In genomic region chrX:29581223-29581622, GRCh38 we compare ENCODE assay signal across 21 cellular contexts.
DNase-seq lines count a peak whose midpoint lies in the region; ATAC-seq, FAIRE-seq and TF ChIP-seq lines count a peak whose summit lies in the region.
"Had no signal": no experiment of that assay in that cellular context is flagged by ENCODE, and none has a peak within 500 bp of the region (broad histone marks: within the 10 kb centered on the region; RNA-seq: fewer than 3 reads in every experiment).

No MANE protein-coding gene starts in this region.

- no peaks in the 10 kb centered on the region for H3K4me1 Mint-ChIP-seq in astrocyte (ENCODE audit: low read depth, unreplicated experiment)
- H3K4me1 Mint-ChIP-seq in progenitor cell of endocrine pancreas (ENCODE audit: low read depth) = peaks cover 6% of the 10 kb centered on the region
- H3K4me1 Mint-ChIP-seq: CD4-positive, alpha-beta memory T cell had no signal

- no peak overlapping the region for H3K27ac Mint-ChIP-seq in astrocyte (ENCODE audit: unreplicated experiment)
- H3K27ac Mint-ChIP-seq in progenitor cell of endocrine pancreas = no peak overlapping the region
- H3K27ac Mint-ChIP-seq: CD4-positive, alpha-beta memory T cell; HFFc6 had no signal

- no peak for TF ChIP-seq CTCF in right atrium auricular region (IDR thresholded peaks at IDR 0.05)
- no peak for TF ChIP-seq CTCF in astrocyte (IDR thresholded peaks at IDR 0.05; ENCODE audit: insufficient read depth, low read depth, low read length)
- no peak for TF ChIP-seq CTCF in endothelial cell of umbilical vein (IDR thresholded peaks at IDR 0.05; ENCODE audit: extremely low read depth in 1 of 2, insufficient read depth in 1 of 2, low read depth in 1 of 2, low read length in 2 of 2)
- TF ChIP-seq CTCF in progenitor cell of endocrine pancreas (IDR thresholded peaks at IDR 0.05; ENCODE audit: unreplicated experiment) = no peak
- no peak for TF ChIP-seq CTCF in A673 (conservative IDR thresholded peaks at IDR 0.05; ENCODE audit: low read depth, low read length)

- no peaks in the 10 kb centered on the region for H3K4me1 ChIP-seq in right atrium auricular region
- H3K4me1 ChIP-seq in astrocyte (ENCODE audit: insufficient read depth, low read length) = no peaks in the 10 kb centered on the region
- H3K4me1 ChIP-seq in endothelial cell of umbilical vein (ENCODE audit: control insufficient read depth, extremely low read depth, insufficient read depth, low read length) = no peaks in the 10 kb centered on the region
- H3K4me1 ChIP-seq in A673 (ENCODE audit: insufficient read depth, low read length, poor library complexity, severe bottlenecking) = no peaks in the 10 kb centered on the region
- H3K4me1 ChIP-seq: A549, HAP-1 had no signal

- BruUV-seq in endothelial cell of umbilical vein (replicated peaks; lab: Mats Ljungman, UMichigan) (no TSS peak), A673 (replicated peaks; lab: Mats Ljungman, UMichigan) (no TSS peak)

- no peaks in the 10 kb centered on the region for H3K9me1 ChIP-seq in endothelial cell of umbilical vein (replicated peaks; ENCODE audit: control insufficient read depth, extremely low read depth, insufficient read depth, low read length)

- H3K36me3 Mint-ChIP-seq in astrocyte (ENCODE audit: low read depth, unreplicated experiment) (no peaks in the 10 kb centered on the region), progenitor cell of endocrine pancreas (ENCODE audit: insufficient read depth) (no peaks in the 10 kb centered on the region)
- H3K36me3 Mint-ChIP-seq: CD4-positive, alpha-beta memory T cell had no signal

- no peaks in the 10 kb centered on the region for H3K79me2 ChIP-seq in astrocyte (ENCODE audit: insufficient read depth, low read length)
- no peaks in the 10 kb centered on the region for H3K79me2 ChIP-seq in endothelial cell of umbilical vein (ENCODE audit: control insufficient read depth, insufficient read depth, low read length)

- no peaks in the 10 kb centered on the region for H3K9me3 ChIP-seq in right atrium auricular region
- no peaks in the 10 kb centered on the region for H3K9me3 ChIP-seq in astrocyte (ENCODE audit: insufficient read depth, low read depth, low read length)
- no peaks in the 10 kb centered on the region for H3K9me3 ChIP-seq in endothelial cell of umbilical vein (replicated peaks; ENCODE audit: control insufficient read depth, insufficient read depth, low read length)
- H3K9me3 ChIP-seq in A673 (ENCODE audit: low read depth, low read length, poor library complexity, severe bottlenecking) = no peaks in the 10 kb centered on the region
- H3K9me3 ChIP-seq: A549, HAP-1 had no signal

- H3K4me3 Mint-ChIP-seq in astrocyte (ENCODE audit: unreplicated experiment) (no peak overlapping the region), progenitor cell of endocrine pancreas (ENCODE audit: low read depth) (no peak overlapping the region)
- H3K4me3 Mint-ChIP-seq: CD4-positive, alpha-beta memory T cell; HFFc6 had no signal

- no peak for TF ChIP-seq POLR2A in endothelial cell of umbilical vein (IDR thresholded peaks at IDR 0.05; ENCODE audit: low read depth, low read length)

- CTCF ChIA-PET in endothelial cell of umbilical vein (lab: Charles Lee) = interaction anchor here (1.3 kb wide), 1 partner anchor 31 kb away, joined by 3 read pairs; no protein-coding TSS in a partner anchor
- CTCF ChIA-PET in A673 (lab: Charles Lee) = no interaction called here

- no peaks in the 10 kb centered on the region for H3K9me3 Mint-ChIP-seq in astrocyte (ENCODE audit: unreplicated experiment)
- peaks cover 10% of the 10 kb centered on the region for H3K9me3 Mint-ChIP-seq in progenitor cell of endocrine pancreas (ENCODE audit: low read depth)
- H3K9me3 Mint-ChIP-seq: HFFc6 had no signal

- POLR2A ChIA-PET in endothelial cell of umbilical vein (lab: Charles Lee) = no interaction called here
- POLR2A ChIA-PET in A673 (lab: Charles Lee; ENCODE audit: low non-redundant PET) = no interaction called here

- dilution Hi-C loops in endothelial cell of umbilical vein (cut with MboI; ENCODE audit: extremely low pct_ligation_motif_present, low sequenced_read_pairs) = no loop called here

- H4K20me1 ChIP-seq in astrocyte (ENCODE audit: insufficient read depth, low read length) (no peaks in the 10 kb centered on the region), endothelial cell of umbilical vein (replicated peaks; ENCODE audit: control insufficient read depth, extremely low read depth, insufficient read depth, low read length) (no peaks in the 10 kb centered on the region)

- H3K9ac ChIP-seq in astrocyte (ENCODE audit: low read length) = no peak overlapping the region
- H3K9ac ChIP-seq in endothelial cell of umbilical vein (replicated peaks; ENCODE audit: extremely low read depth, insufficient read depth, low read length) = no peak overlapping the region

- H3K4me2 ChIP-seq in astrocyte (ENCODE audit: low read length) = no peak overlapping the region
- no peak overlapping the region for H3K4me2 ChIP-seq in endothelial cell of umbilical vein (ENCODE audit: insufficient read depth, low read length)
- H3K4me2 ChIP-seq: A549 had no signal

- no peaks in the 10 kb centered on the region for H3K27me3 ChIP-seq in right atrium auricular region
- H3K27me3 ChIP-seq in astrocyte (ENCODE audit: insufficient read depth, low read length) = no peaks in the 10 kb centered on the region
- H3K27me3 ChIP-seq in endothelial cell of umbilical vein (ENCODE audit: control insufficient read depth in 2 of 2, insufficient read depth in 2 of 2, low read length in 2 of 2) = no peaks in the 10 kb centered on the region
- no peaks in the 10 kb centered on the region for H3K27me3 ChIP-seq in A673 (replicated peaks; ENCODE audit: insufficient read depth, low read depth, low read length, poor library complexity)

- H3K4me3 ChIP-seq in right atrium auricular region (no peak overlapping the region), astrocyte (ENCODE audit: insufficient read depth, low read depth, low read length) (no peak overlapping the region), endothelial cell of umbilical vein (replicated peaks in 1 of 3; ENCODE audit: insufficient read depth in 1 of 3, low read depth in 1 of 3, low read length in 3 of 3) (no peak overlapping the region), A673 (ENCODE audit: low read depth, low read length, poor library complexity, severe bottlenecking) (no peak overlapping the region)
- H3K4me3 ChIP-seq: A549, HAP-1 had no signal

- H3K27me3 Mint-ChIP-seq in astrocyte (ENCODE audit: low read depth, unreplicated experiment) = no peaks in the 10 kb centered on the region
- no peaks in the 10 kb centered on the region for H3K27me3 Mint-ChIP-seq in progenitor cell of endocrine pancreas
- H3K27me3 Mint-ChIP-seq: CD4-positive, alpha-beta memory T cell had no signal

- H3K36me3 ChIP-seq in right atrium auricular region = no peaks in the 10 kb centered on the region
- no peaks in the 10 kb centered on the region for H3K36me3 ChIP-seq in astrocyte (ENCODE audit: insufficient read depth, low read length)
- no peaks in the 10 kb centered on the region for H3K36me3 ChIP-seq in endothelial cell of umbilical vein (ENCODE audit: control insufficient read depth in 2 of 2, extremely low read depth in 1 of 2, insufficient read depth in 2 of 2, low read length in 2 of 2)
- no peaks in the 10 kb centered on the region for H3K36me3 ChIP-seq in A673 (ENCODE audit: insufficient read depth, low read length, poor library complexity, severe bottlenecking)
- H3K36me3 ChIP-seq: HAP-1 had no signal

- H3K27ac ChIP-seq in right atrium auricular region (no peak overlapping the region), astrocyte (ENCODE audit: low read depth, low read length) (no peak overlapping the region), endothelial cell of umbilical vein (ENCODE audit: insufficient read depth, low read depth, low read length) (no peak overlapping the region), A673 (ENCODE audit: low read depth, low read length, poor library complexity, severe bottlenecking) (no peak overlapping the region)
- H3K27ac ChIP-seq: A549 had no signal

- H2AFZ ChIP-seq in astrocyte (ENCODE audit: low read depth, low read length) = no peak overlapping the region
- H2AFZ ChIP-seq in endothelial cell of umbilical vein (ENCODE audit: low read depth, low read length) = no peak overlapping the region

- FAIRE-seq in astrocyte (lab: Jason Lieb, UNC) (peak; percentile 34), endothelial cell of umbilical vein (lab: Jason Lieb, UNC) (peak; percentile 53)
- FAIRE-seq: GM18507, H54 had no signal

- intact Hi-C loops in Right ventricle myocardium superior (cut with DNase I) = no loop called here
- intact Hi-C loops in endothelial cell of umbilical vein (cut with micrococcal nuclease) = no loop called here
- intact Hi-C loops in A673 (cut with micrococcal nuclease; ENCODE audit: unreplicated experiment) = no loop called here

- DNase-seq in Right ventricle myocardium superior (no peak), right atrium auricular region (ENCODE audit: low spot score) (no peak), astrocyte (ENCODE audit: low read depth) (no peak), endothelial cell of umbilical vein (ENCODE audit: low read depth, low spot score) (no peak), progenitor cell of endocrine pancreas (ENCODE audit: low spot score, unreplicated experiment) (no peak), A673 (ENCODE audit: low spot score) (no peak), hypothalamus (lab: John Stamatoyannopoulos, UW) (no peak)
- DNase-seq: 8988T; C1 segment of cervical spinal cord; Calu3; CD4-positive, alpha-beta memory T cell; COR-L47; DMS53; DMS79 treated with DMSO at 0.1 percent for 48 hours; GF-D8; GOT3; HFFc6 had no signal

- ATAC-seq in Right ventricle myocardium superior (ENCODE audit: poor library complexity) = peak; percentile 79
- ATAC-seq: A549 had no signal

TF ChIP-seq in endothelial cell of umbilical vein, 7 proteins besides CTCF, POLR2A, EP300 and RAD21:
- TF ChIP-seq MYC (IDR thresholded peaks at IDR 0.05; ENCODE audit: low read depth, low read length) (no peak), MAX (IDR thresholded peaks at IDR 0.05; ENCODE audit: insufficient read depth, insufficient read length) (no peak), GATA2 (IDR thresholded peaks at IDR 0.05; ENCODE audit: insufficient read depth, insufficient read length, low read depth, low read length) (no peak), EZH2 (IDR thresholded peaks at IDR 0.05; ENCODE audit: borderline replicate concordance, low read depth, low read length, severe bottlenecking) (no peak), POLR2AphosphoS5 (IDR thresholded peaks at IDR 0.05; ENCODE audit: insufficient read depth, low read depth, low read length) (no peak), JUN (IDR thresholded peaks at IDR 0.05; ENCODE audit: borderline replicate concordance, insufficient read depth, insufficient read length, low read depth) (no peak), FOS (IDR thresholded peaks at IDR 0.05; ENCODE audit: borderline replicate concordance, insufficient read depth, low read length) (no peak)
